Comparison of ENCODE assay signal across 17 cellular contexts in the genomic region with DNA sequence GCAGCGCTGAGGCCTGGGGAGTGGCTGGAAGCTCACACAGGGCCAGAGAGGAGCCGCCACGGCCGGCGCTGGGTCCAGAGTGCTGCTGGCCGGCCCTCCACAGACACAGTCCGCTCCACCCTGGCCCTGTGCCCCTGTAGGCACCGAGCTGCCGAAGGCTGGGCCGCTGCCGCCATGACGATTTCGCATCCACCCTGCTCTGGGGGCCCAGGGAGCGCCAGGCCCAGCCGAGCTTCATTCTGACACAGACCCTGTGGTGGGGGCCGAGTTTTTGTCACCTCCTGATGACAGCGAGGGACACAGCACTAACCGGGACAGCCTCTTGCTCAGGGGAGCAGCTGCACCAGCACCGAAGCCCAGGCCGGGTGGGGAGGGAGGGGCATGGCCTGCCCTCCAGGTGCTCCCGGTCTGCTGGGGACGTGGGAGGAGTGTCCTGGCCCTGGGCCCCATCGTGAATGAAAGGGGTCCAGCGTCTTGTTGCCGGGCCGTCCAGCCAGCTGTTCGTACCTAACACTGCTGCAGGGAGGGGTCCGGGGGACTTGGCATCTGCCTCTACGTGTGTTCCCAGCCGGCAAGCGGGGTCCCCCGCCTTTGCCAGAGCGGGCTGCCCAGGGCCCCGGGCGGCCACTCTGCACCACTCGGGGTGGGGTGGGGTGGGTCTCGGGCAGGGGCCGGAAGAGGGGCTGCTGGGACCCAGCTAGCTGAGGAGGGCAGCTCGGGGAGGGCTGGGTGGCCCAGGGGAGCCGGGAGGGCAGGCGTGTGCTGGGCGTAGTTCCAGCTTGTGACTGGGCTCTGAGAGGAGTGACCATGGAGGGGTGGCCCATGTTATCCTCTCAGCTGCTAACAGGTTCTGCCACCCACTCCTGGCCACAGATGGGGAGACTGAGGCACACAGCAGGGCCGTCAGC. TPM values are rescaled to one million over a fixed set of nuclear protein-coding genes. Genes with fewer than 3 reads are reported as not detected.
DNase-seq lines count a peak whose midpoint lies in the region; ATAC-seq, FAIRE-seq and TF ChIP-seq lines count a peak whose summit lies in the region.
"Had no signal": no experiment of that assay in that cellular context is flagged by ENCODE, and none has a peak within 500 bp of the region (broad histone marks: within the 10 kb centered on the region; RNA-seq: fewer than 3 reads in every experiment).

No MANE protein-coding gene starts in this region.

- H2AFZ ChIP-seq in HCT116 (ENCODE audit: low read depth, low read length, poor library complexity, severe bottlenecking) = no peak overlapping the region

- RAD21 ChIA-PET in HCT116 (lab: Charles Lee; ENCODE audit: low non-redundant PET in 1 of 2, low total read pairs in 2 of 2, uncharacterized antibody in 2 of 2, unreplicated experiment in 2 of 2) = no interaction called here

- H3K4me1 ChIP-seq in HCT116 (ENCODE audit: control insufficient read depth in 1 of 2, insufficient read depth in 2 of 2, low read length in 2 of 2) (peaks cover 23 to 51% of the 10 kb centered on the region in 2 experiments), NT2/D1 (ENCODE audit: insufficient read depth, insufficient read length) (peaks cover 24% of the 10 kb centered on the region), skeletal muscle satellite cell (ENCODE audit: control insufficient read depth, insufficient read depth, low read length) (peaks cover 29% of the 10 kb centered on the region)

- no TSS peak for BruUV-seq in HCT116 (replicated peaks; lab: Mats Ljungman, UMichigan)

- H3K36me3 ChIP-seq in HCT116 (ENCODE audit: control insufficient read depth in 1 of 2, insufficient read depth in 2 of 2, low read length in 2 of 2) = no peaks in the 10 kb centered on the region
- H3K36me3 ChIP-seq in NT2/D1 (ENCODE audit: insufficient read depth, insufficient read length, low read length) = no peaks in the 10 kb centered on the region
- H3K36me3 ChIP-seq in skeletal muscle satellite cell (ENCODE audit: insufficient read depth, low read length) = no peaks in the 10 kb centered on the region
- H3K36me3 ChIP-seq: BE2C had no signal

- peak overlapping the region; percentile 74 for H3K4me2 ChIP-seq in HCT116 (ENCODE audit: low read length)
- H3K4me2 ChIP-seq in skeletal muscle satellite cell (ENCODE audit: low read length) = peak overlapping the region; percentile 29

- intact Hi-C loops in HCT116 (cut with micrococcal nuclease) = no loop called here

- no peak overlapping the region for H3K4me3 ChIP-seq in HCT116 (replicated peaks in 1 of 2; ENCODE audit: low read depth in 1 of 2, low read length in 2 of 2)
- no peak overlapping the region for H3K4me3 ChIP-seq in NT2/D1 (ENCODE audit: insufficient read length, low read depth)
- H3K4me3 ChIP-seq in skeletal muscle satellite cell (ENCODE audit: low read length) = no peak overlapping the region

- TF ChIP-seq RAD21 in HCT116 (IDR thresholded peaks at IDR 0.05; ENCODE audit: low read depth) = no peak

- H3K27me3 ChIP-seq in HCT116 (ENCODE audit: insufficient read depth, low read length) (no peaks in the 10 kb centered on the region), NT2/D1 (ENCODE audit: insufficient read depth, insufficient read length) (no peaks in the 10 kb centered on the region), skeletal muscle satellite cell (ENCODE audit: control insufficient read depth, insufficient read depth, low read length) (peaks cover 42% of the 10 kb centered on the region)

- H3K79me2 ChIP-seq in HCT116 (ENCODE audit: insufficient read depth, low read length) = no peaks in the 10 kb centered on the region

- TF ChIP-seq POLR2A in HCT116 (IDR thresholded peaks at IDR 0.05; ENCODE audit: borderline replicate concordance, extremely low read depth, insufficient read depth, insufficient read length) = no peak

- no peak for FAIRE-seq in D721Med (lab: Jason Lieb, UNC)

- H3K9me3 ChIP-seq in HCT116 (ENCODE audit: control insufficient read depth in 1 of 2, insufficient read depth in 1 of 2, low read depth in 1 of 2, low read length in 2 of 2) (no peaks in the 10 kb centered on the region), NT2/D1 (ENCODE audit: insufficient read depth, low read length) (peaks cover 15% of the 10 kb centered on the region; the same call in 1 of the 2 replicates), skeletal muscle satellite cell (replicated peaks; ENCODE audit: low read length) (no peaks in the 10 kb centered on the region)
- H3K9me3 ChIP-seq: BE2C had no signal

- H3K9ac ChIP-seq in HCT116 (ENCODE audit: low read length) (no peak overlapping the region), NT2/D1 (ENCODE audit: insufficient read length, low read depth) (peak overlapping the region; percentile 58), skeletal muscle satellite cell (ENCODE audit: low read depth, low read length) (no peak overlapping the region)

- no peaks in the 10 kb centered on the region for H3K9me2 ChIP-seq in HCT116 (ENCODE audit: insufficient read depth)

- DNase-seq in HCT116 (ENCODE audit: low read depth, low spot score) (no peak), NT2/D1 (ENCODE audit: low read depth, low spot score) (no peak), globus pallidus (ENCODE audit: low spot score) (peak; percentile 67), D721Med (ENCODE audit: insufficient read length, low spot score) (no peak)
- DNase-seq: BE2C, H9, MV-4-11, NCI-H1417 treated with DMSO at 0.1 percent for 48 hours, NCI-H2029 treated with DMSO at 0.1 percent for 48 hours, NCI-H510A treated with DMSO at 0.1 percent for 48 hours had no signal

- H3K27ac ChIP-seq in HCT116 (ENCODE audit: low read depth, low read length) = peak overlapping the region; percentile 54; the same call in 1 of the 2 replicates
- H3K27ac ChIP-seq: RWPE1 had no signal

- TF ChIP-seq CTCF in HCT116 (IDR thresholded peaks at IDR 0.05 in 2 of 3, conservative IDR thresholded peaks at IDR 0.05 in 1 of 3; ENCODE audit: borderline replicate concordance in 1 of 3, insufficient read depth in 1 of 3, low read depth in 2 of 3, low read length in 2 of 3) (no peak), D721Med (IDR thresholded peaks at IDR 0.05; ENCODE audit: insufficient read depth, missing control alignments) (no peak)

- CTCF ChIA-PET in HCT116 (lab: Charles Lee) = interaction anchor here (1.7 kb wide), 1 partner anchor 12 kb away, joined by 6 read pairs; no protein-coding TSS in a partner anchor

- ATAC-seq in HCT116 (no peak), GM21447 (IDR thresholded peaks at IDR 0.05; ENCODE audit: unreplicated experiment) (no peak), HG02588 (IDR thresholded peaks at IDR 0.05; ENCODE audit: unreplicated experiment) (no peak)

- POLR2A ChIA-PET in HCT116 (lab: Charles Lee) = no interaction called here

- H4K20me1 ChIP-seq in HCT116 (ENCODE audit: insufficient read depth) = no peaks in the 10 kb centered on the region

TF ChIP-seq in HCT116, 20 proteins besides CTCF, POLR2A, EP300 and RAD21:
- no peak for TF ChIP-seq SIN3A (IDR thresholded peaks at IDR 0.05; ENCODE audit: low read depth)
- no peak for TF ChIP-seq POLR2AphosphoS5 (IDR thresholded peaks at IDR 0.05; ENCODE audit: low read depth, low read length)
- TF ChIP-seq SP1 (IDR thresholded peaks at IDR 0.05; ENCODE audit: low read depth) = no peak
- TF ChIP-seq, protein P1, sequence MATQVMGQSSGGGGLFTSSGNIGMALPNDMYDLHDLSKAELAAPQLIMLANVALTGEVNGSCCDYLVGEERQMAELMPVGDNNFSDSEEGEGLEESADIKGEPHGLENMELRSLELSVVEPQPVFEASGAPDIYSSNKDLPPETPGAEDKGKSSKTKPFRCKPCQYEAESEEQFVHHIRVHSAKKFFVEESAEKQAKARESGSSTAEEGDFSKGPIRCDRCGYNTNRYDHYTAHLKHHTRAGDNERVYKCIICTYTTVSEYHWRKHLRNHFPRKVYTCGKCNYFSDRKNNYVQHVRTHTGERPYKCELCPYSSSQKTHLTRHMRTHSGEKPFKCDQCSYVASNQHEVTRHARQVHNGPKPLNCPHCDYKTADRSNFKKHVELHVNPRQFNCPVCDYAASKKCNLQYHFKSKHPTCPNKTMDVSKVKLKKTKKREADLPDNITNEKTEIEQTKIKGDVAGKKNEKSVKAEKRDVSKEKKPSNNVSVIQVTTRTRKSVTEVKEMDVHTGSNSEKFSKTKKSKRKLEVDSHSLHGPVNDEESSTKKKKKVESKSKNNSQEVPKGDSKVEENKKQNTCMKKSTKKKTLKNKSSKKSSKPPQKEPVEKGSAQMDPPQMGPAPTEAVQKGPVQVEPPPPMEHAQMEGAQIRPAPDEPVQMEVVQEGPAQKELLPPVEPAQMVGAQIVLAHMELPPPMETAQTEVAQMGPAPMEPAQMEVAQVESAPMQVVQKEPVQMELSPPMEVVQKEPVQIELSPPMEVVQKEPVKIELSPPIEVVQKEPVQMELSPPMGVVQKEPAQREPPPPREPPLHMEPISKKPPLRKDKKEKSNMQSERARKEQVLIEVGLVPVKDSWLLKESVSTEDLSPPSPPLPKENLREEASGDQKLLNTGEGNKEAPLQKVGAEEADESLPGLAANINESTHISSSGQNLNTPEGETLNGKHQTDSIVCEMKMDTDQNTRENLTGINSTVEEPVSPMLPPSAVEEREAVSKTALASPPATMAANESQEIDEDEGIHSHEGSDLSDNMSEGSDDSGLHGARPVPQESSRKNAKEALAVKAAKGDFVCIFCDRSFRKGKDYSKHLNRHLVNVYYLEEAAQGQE (IDR thresholded peaks at IDR 0.05; ENCODE audit: low read depth) = no peak
- TF ChIP-seq ZNF274 (IDR thresholded peaks at IDR 0.05; ENCODE audit: low read depth, low read length) = no peak
- no peak for TF ChIP-seq CBX3 (IDR thresholded peaks at IDR 0.05; ENCODE audit: low read depth)
- no peak for TF ChIP-seq ZFX (IDR thresholded peaks at IDR 0.05)
- no peak for TF ChIP-seq ELF1 (IDR thresholded peaks at IDR 0.05; ENCODE audit: borderline replicate concordance, low read depth)

RNA-seq across cellular contexts. Expression of a gene that starts 26.9 kb away (rescaled TPM):
- total RNA-seq in HCT116 (2021; ENCODE audit: unreplicated experiment) = 7.2 TPM
- polyA plus RNA-seq in HCT116 (2012) = 6.1 and 6.2 TPM in 2 replicates
- 0.25 TPM in 1 of 2 replicates, not detected in the other for total RNA-seq in skeletal muscle satellite cell (2012; rRNA removed)
- polyA plus RNA-seq: AG04450, IgD-negative memory B cell had no signal

RNA-seq across cellular contexts. Expression of a gene that starts 50.4 kb away (rescaled TPM):
- 0.27 TPM for total RNA-seq in HCT116 (2021; ENCODE audit: unreplicated experiment)
- 0.09 and 0.16 TPM in 2 replicates for polyA plus RNA-seq in HCT116 (2012)
- not detected in 2 replicates for total RNA-seq in skeletal muscle satellite cell (2012; rRNA removed)
- total RNA-seq: H9, LHCN-M2 had no signal
- polyA plus RNA-seq: AG04450, IgD-negative memory B cell had no signal
